ENCODE assay signal across 17 cellular contexts in the genomic region with DNA sequence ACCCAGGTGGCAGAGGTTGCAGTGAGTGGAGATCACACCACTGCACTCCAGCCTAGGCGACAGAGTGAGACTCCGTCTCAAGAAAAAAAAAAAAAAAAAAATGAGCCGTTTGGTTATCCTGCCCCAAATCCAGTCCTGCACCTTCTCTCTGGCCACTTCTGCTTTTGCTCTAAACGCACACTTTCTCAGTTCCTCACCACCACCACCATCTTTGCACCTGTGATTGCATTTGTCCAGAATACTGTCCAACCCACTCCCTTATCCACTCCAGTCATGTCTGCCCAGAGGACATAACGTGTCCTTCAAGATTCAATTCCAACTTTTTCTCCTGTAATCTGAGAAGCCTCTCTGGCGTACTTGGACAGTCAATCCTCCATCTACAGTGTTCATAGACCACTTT. TPM values are rescaled to one million over a fixed set of nuclear protein-coding genes. Genes with fewer than 3 reads are reported as not detected.
A peak's percentile ranks its signal among the peaks of the same experiment; 100 is the strongest.
DNase-seq lines count a peak whose midpoint lies in the region; ATAC-seq and TF ChIP-seq lines count a peak whose summit lies in the region.
"Had no signal": no experiment of that assay in that cellular context is flagged by ENCODE, and none has a peak within 500 bp of the region (broad histone marks: within the 10 kb centered on the region; RNA-seq: fewer than 3 reads in every experiment).

No MANE protein-coding gene starts in this region.

- peaks cover 0 to 5% (median 0%) of the 10 kb centered on the region in 7 donors for H3K9me3 Mint-ChIP-seq in naive B cell
- H3K9me3 Mint-ChIP-seq: T-helper 2 cell treated with Interferon-gamma antibody and Interleukin-4, amounts not matched to agents 5 μg/mL and 100 μg/mL, for 36 hours had no signal

- intact Hi-C loops in cardiac septum (cut with DNase I): loop anchor here (5.0 kb wide), 1 partner anchor 155 kb away; a partner anchor contains a TSS

- H3K4me1 Mint-ChIP-seq in naive B cell: peaks cover 17 to 49% (median 30%) of the 10 kb centered on the region in 3 donors

- peak overlapping the region in 4 of 8 donors; percentile 53 to 81 (median 72) for H3K4me3 Mint-ChIP-seq in naive B cell
- H3K4me3 Mint-ChIP-seq: T-helper 2 cell treated with Interferon-gamma antibody and Interleukin-4, amounts not matched to agents 5 μg/mL and 100 μg/mL, for 36 hours had no signal

- no peaks in the 10 kb centered on the region for H3K36me3 Mint-ChIP-seq in naive B cell

- in situ Hi-C loops in GM13976 (cut with MboI; ENCODE audit: low sequenced_read_pairs, unreplicated experiment): loop anchor here (25.0 kb wide), 2 partner anchors 610 to 685 kb away; a partner anchor contains a TSS

- DNase-seq in GM13976 (ENCODE audit: low spot score) (peak; percentile 62), NOMO-1 treated with dmso at 0.1 percent for 144 hours (lab: John Stamatoyannopoulos, UW; ENCODE audit: unreplicated experiment) (peak; percentile 60), naive B cell (no peak), NCI-H2196 (lab: John Stamatoyannopoulos, UW; ENCODE audit: unreplicated experiment) (no peak), amniotic stem cell (lab: John Stamatoyannopoulos, UW) (no peak), cardiac septum (ENCODE audit: low spot score) (no peak), activated gamma-delta T cell treated with Interleukin-2 at 50 U/mL for 16 hours (no peak)
- DNase-seq: activated naive CD4-positive, alpha-beta T cell; dermis blood vessel endothelial cell; erythroblast; NCI-H1930; NCI-H526; nucleus accumbens; sigmoid colon; stimulated activated CD4-positive, alpha-beta T cell treated with anti-CD3 and anti-CD28 coated beads, Interleukin-2, amount 100 ng/mL, for 24 hours had no signal

- H3K27me3 Mint-ChIP-seq in naive B cell: no peaks in the 10 kb centered on the region

- no peak for TF ChIP-seq CTCF in GM13976 (IDR thresholded peaks at IDR 0.05; ENCODE audit: borderline replicate concordance, control extremely low read depth, extremely low read depth, insufficient read depth, missing control alignments)

- ATAC-seq in HG02798 (IDR thresholded peaks at IDR 0.05; ENCODE audit: poor library complexity, unreplicated experiment): peak; percentile 27
- ATAC-seq in naive B cell (ENCODE audit: low read depth in 2 of 2): peak; percentile 28 to 31

- peak overlapping the region in 3 of 6 donors; percentile 0 to 17 (median 6) for H3K27ac Mint-ChIP-seq in naive B cell
- H3K27ac Mint-ChIP-seq: T-helper 2 cell treated with Interferon-gamma antibody and Interleukin-4, amounts not matched to agents 5 μg/mL and 100 μg/mL, for 36 hours had no signal

RNA-seq across cellular contexts. Expression of a gene that starts 2.2 kb away (rescaled TPM):
- under 1 TPM in 2 of 6 donors, not detected in 4; 0.16 to 0.32 TPM for polyA plus RNA-seq in naive B cell (ENCODE audit: low read depth in 6 of 6)
- not detected for total RNA-seq in cardiac septum

Comparison
In these comparisons a context has a peak if more than half of its experiments do, and no peak if none do; other contexts are left out.
1. DNase-seq: peak in GM13976 (single experiment) and NOMO-1 treated with dmso at 0.1 percent for 144 hours (single experiment); none in naive B cell (single experiment), NCI-H2196 (single experiment), amniotic stem cell (single experiment), cardiac septum (single experiment) and activated gamma-delta T cell treated with Interleukin-2 at 50 U/mL for 16 hours (single experiment).